Comparison of ENCODE assay signal across 22 cellular contexts in the genomic region with DNA sequence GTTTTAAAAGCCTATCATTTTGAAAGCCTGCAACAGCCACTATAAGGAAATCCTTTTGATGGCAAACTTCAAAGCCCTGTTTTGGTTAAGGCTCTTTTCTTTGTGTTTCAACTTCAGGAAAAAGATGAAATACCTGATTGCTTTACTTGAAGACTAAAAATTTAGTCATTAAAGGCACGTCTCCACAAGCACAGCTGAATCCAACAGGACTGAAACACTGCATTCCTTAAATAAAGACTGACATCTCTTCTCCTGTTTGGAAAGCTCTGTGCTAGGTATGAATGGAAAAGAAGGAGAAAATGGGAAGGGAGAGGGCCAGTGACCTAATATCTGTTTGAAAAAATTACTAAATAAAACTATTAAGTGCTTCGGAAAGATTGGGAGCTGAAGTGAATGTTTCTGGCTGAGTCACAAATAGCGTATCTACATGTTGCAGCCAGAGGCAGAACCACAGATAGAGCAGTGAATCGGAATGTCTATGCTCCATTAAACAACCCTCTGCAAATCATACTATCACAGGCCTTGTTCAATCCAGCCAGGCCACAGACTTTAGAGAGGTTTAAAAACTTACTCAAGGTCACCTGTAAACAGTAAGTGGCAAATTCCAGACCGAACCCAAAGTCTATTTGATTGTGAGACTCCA. TPM values are rescaled to one million over a fixed set of nuclear protein-coding genes. Genes with fewer than 3 reads are reported as not detected.
A peak's percentile ranks its signal among the peaks of the same experiment; 100 is the strongest.
DNase-seq lines count a peak whose midpoint lies in the region; ATAC-seq and TF ChIP-seq lines count a peak whose summit lies in the region.
"Had no signal": no experiment of that assay in that cellular context is flagged by ENCODE, and none has a peak within 500 bp of the region (broad histone marks: within the 10 kb centered on the region; RNA-seq: fewer than 3 reads in every experiment).

No MANE protein-coding gene starts in this region.

- H2BK12ac ChIP-seq in mesenchymal stem cell (ENCODE audit: low read length in 2 of 2): no peak overlapping the region

- ATAC-seq in DND-41 (ENCODE audit: insufficient read depth, low read depth) (peak; percentile 55; the same call in 1 of the 3 replicates), HG02870 (IDR thresholded peaks at IDR 0.05; ENCODE audit: unreplicated experiment) (no peak), HG03280 (IDR thresholded peaks at IDR 0.05; ENCODE audit: unreplicated experiment) (no peak)
- no peak for ATAC-seq in activated naive CD8-positive, alpha-beta T cell treated with anti-CD3 and anti-CD28 coated beads, Interleukin-2, amount 50 U/mL, for 24 hours
- ATAC-seq: activated CD8-positive, alpha-beta T cell treated with anti-CD3 and anti-CD28 coated beads for 36 hours; activated T-cell treated with anti-CD3 and anti-CD28 coated beads, Interleukin-2, amount 50 U/mL, for 4 hours had no signal

- H2BK5ac ChIP-seq in mesenchymal stem cell (ENCODE audit: low read depth, low read length, poor library complexity, severe bottlenecking): no peak overlapping the region

- H2AFZ ChIP-seq in DND-41 (ENCODE audit: low read depth, low read length): no peak overlapping the region
- H2AFZ ChIP-seq in mesenchymal stem cell (ENCODE audit: low read depth, low read length): no peak overlapping the region

- H3K4me2 ChIP-seq in DND-41 (ENCODE audit: insufficient read depth, low read length) (no peak overlapping the region), mesenchymal stem cell (ENCODE audit: low read length, poor library complexity, severe bottlenecking) (peak overlapping the region; percentile 24)

- H4K91ac ChIP-seq in mesenchymal stem cell (ENCODE audit: low read length): no peak overlapping the region

- H3K27me3 ChIP-seq in DND-41 (ENCODE audit: insufficient read depth, low read length, poor library complexity) (peaks cover 7% of the 10 kb centered on the region), dorsolateral prefrontal cortex (no peaks in the 10 kb centered on the region), mesenchymal stem cell (ENCODE audit: control insufficient read depth in 1 of 2, insufficient read depth in 1 of 2, low read length in 2 of 2) (no peaks in the 10 kb centered on the region)
- H3K27me3 ChIP-seq: SJCRH30, testis had no signal

- H3K4me1 ChIP-seq in DND-41 (ENCODE audit: insufficient read depth, low read length) (no peaks in the 10 kb centered on the region), mesenchymal stem cell (ENCODE audit: control insufficient read depth, insufficient read depth, low read depth, low read length) (no peaks in the 10 kb centered on the region)
- H3K4me1 ChIP-seq: SJCRH30, testis had no signal

- DNase-seq in DND-41 (no peak), NCI-H226 (peak; percentile 37), dorsolateral prefrontal cortex (no peak), mesenchymal stem cell (no peak), CD1c-positive myeloid dendritic cell (ENCODE audit: extremely low spot score) (no peak)
- DNase-seq in activated naive CD8-positive, alpha-beta T cell treated with anti-CD3 and anti-CD28 coated beads, Interleukin-2, amount 50 U/mL, for 24 hours: no peak
- DNase-seq: activated B cell treated with CpG ODN at 0.5 μM for 24 hours; activated CD8-positive, alpha-beta T cell treated with anti-CD3 and anti-CD28 coated beads for 36 hours; activated naive CD4-positive, alpha-beta T cell treated with anti-CD3 and anti-CD28 coated beads for 36 hours; activated T-cell treated with anti-CD3 and anti-CD28 coated beads, Interleukin-2, amount 50 U/mL, for 4 hours; aorta; CD4-positive, alpha-beta memory T cell; hippocampal formation; kidney; NCI-H1417; NCI-H2171 treated with DMSO at 0.1 percent for 48 hours; retina; SJCRH30; testis had no signal

- H2BK120ac ChIP-seq in mesenchymal stem cell (ENCODE audit: low read depth, low read length): no peak overlapping the region

- H3K4me3 ChIP-seq in DND-41 (ENCODE audit: low read depth in 1 of 2, low read length in 2 of 2): no peak overlapping the region
- peak overlapping the region in 1 of 59 donors; percentile 31 for H3K4me3 ChIP-seq in dorsolateral prefrontal cortex
- no peak overlapping the region for H3K4me3 ChIP-seq in mesenchymal stem cell (ENCODE audit: insufficient read depth in 1 of 2, low read depth in 1 of 2, low read length in 2 of 2)
- H3K4me3 ChIP-seq: SJCRH30, testis had no signal

- H3K27ac Mint-ChIP-seq in activated naive CD8-positive, alpha-beta T cell treated with anti-CD3 and anti-CD28 coated beads, Interleukin-2, amount 50 U/mL, for 24 hours: no peak overlapping the region
- H3K27ac Mint-ChIP-seq: activated B cell treated with CpG ODN at 0.5 μM for 24 hours; activated CD8-positive, alpha-beta T cell treated with anti-CD3 and anti-CD28 coated beads for 36 hours; activated naive CD4-positive, alpha-beta T cell treated with anti-CD3 and anti-CD28 coated beads for 36 hours; CD4-positive, alpha-beta memory T cell had no signal

- H3K9me3 Mint-ChIP-seq in activated naive CD8-positive, alpha-beta T cell treated with anti-CD3 and anti-CD28 coated beads, Interleukin-2, amount 50 U/mL, for 24 hours: peaks cover 11% of the 10 kb centered on the region

- peaks cover 3% of the 10 kb centered on the region for H3K4me1 Mint-ChIP-seq in activated naive CD8-positive, alpha-beta T cell treated with anti-CD3 and anti-CD28 coated beads, Interleukin-2, amount 50 U/mL, for 24 hours
- H3K4me1 Mint-ChIP-seq: activated B cell treated with CpG ODN at 0.5 μM for 24 hours, neural crest cell had no signal

- TF ChIP-seq CTCF in DND-41 (IDR thresholded peaks at IDR 0.05; ENCODE audit: borderline replicate concordance, extremely low read depth, low read length, poor library complexity, severe bottlenecking) (no peak), dorsolateral prefrontal cortex (IDR thresholded peaks at IDR 0.05 in 54 of 56, conservative IDR thresholded peaks at IDR 0.05 in 2 of 56; ENCODE audit: low read depth in 1 of 56, partially characterized antibody in 56 of 56) (no peak)

- H4K8ac ChIP-seq in mesenchymal stem cell (ENCODE audit: low read length): no peak overlapping the region

- H3K4ac ChIP-seq in mesenchymal stem cell (ENCODE audit: low read depth in 1 of 2, low read length in 2 of 2): no peak overlapping the region

- H3K9ac ChIP-seq in DND-41 (ENCODE audit: low read depth, low read length): no peak overlapping the region
- no peak overlapping the region for H3K9ac ChIP-seq in mesenchymal stem cell (ENCODE audit: low read length)

- H3K27ac ChIP-seq in DND-41 (ENCODE audit: low read length) (no peak overlapping the region), dorsolateral prefrontal cortex (peak overlapping the region in 41 of 59 donors; percentile 2 to 80 (median 55)), mesenchymal stem cell (ENCODE audit: low read length, poor library complexity, severe bottlenecking) (peak overlapping the region; percentile 78)
- H3K27ac ChIP-seq: SJCRH30, testis had no signal

- peaks cover 6% of the 10 kb centered on the region for H3K27me3 Mint-ChIP-seq in activated naive CD8-positive, alpha-beta T cell treated with anti-CD3 and anti-CD28 coated beads, Interleukin-2, amount 50 U/mL, for 24 hours

- H2BK15ac ChIP-seq in mesenchymal stem cell (ENCODE audit: low read depth, poor library complexity, severe bottlenecking): no peak overlapping the region

- H3K18ac ChIP-seq in mesenchymal stem cell (ENCODE audit: low read depth in 1 of 2, low read length in 2 of 2): no peak overlapping the region

- H3K36me3 ChIP-seq in DND-41 (ENCODE audit: insufficient read depth, low read length) (no peaks in the 10 kb centered on the region), mesenchymal stem cell (ENCODE audit: control insufficient read depth in 1 of 2, insufficient read depth in 2 of 2, low read depth in 1 of 2, low read length in 2 of 2) (no peaks in the 10 kb centered on the region)
- H3K36me3 ChIP-seq: SJCRH30 had no signal

- H3K79me1 ChIP-seq in mesenchymal stem cell (replicated peaks; ENCODE audit: low read length, poor library complexity, severe bottlenecking): no peaks in the 10 kb centered on the region

- H2AK5ac ChIP-seq in mesenchymal stem cell (ENCODE audit: low read length, severe bottlenecking): no peak overlapping the region

- peaks cover 5% of the 10 kb centered on the region for H3K9me3 ChIP-seq in DND-41 (ENCODE audit: insufficient read depth, low read length, severe bottlenecking)
- H3K9me3 ChIP-seq in mesenchymal stem cell (ENCODE audit: control insufficient read depth, low read length): peaks cover 22% of the 10 kb centered on the region
- H3K9me3 ChIP-seq: SJCRH30, testis had no signal

- no peak overlapping the region for H3K14ac ChIP-seq in mesenchymal stem cell (ENCODE audit: low read length in 2 of 2)

- H3K4me3 Mint-ChIP-seq in activated naive CD8-positive, alpha-beta T cell treated with anti-CD3 and anti-CD28 coated beads, Interleukin-2, amount 50 U/mL, for 24 hours: no peak overlapping the region
- H3K4me3 Mint-ChIP-seq: activated B cell treated with CpG ODN at 0.5 μM for 24 hours; activated CD8-positive, alpha-beta T cell treated with anti-CD3 and anti-CD28 coated beads for 36 hours; activated naive CD4-positive, alpha-beta T cell treated with anti-CD3 and anti-CD28 coated beads for 36 hours; activated T-cell treated with anti-CD3 and anti-CD28 coated beads, Interleukin-2, amount 50 U/mL, for 4 hours; CD4-positive, alpha-beta memory T cell; neural crest cell had no signal

- no peaks in the 10 kb centered on the region for H3K79me2 ChIP-seq in DND-41 (ENCODE audit: insufficient read depth, low read length)

- H3K36me3 Mint-ChIP-seq in activated naive CD8-positive, alpha-beta T cell treated with anti-CD3 and anti-CD28 coated beads, Interleukin-2, amount 50 U/mL, for 24 hours (ENCODE audit: low read depth): peaks cover 8% of the 10 kb centered on the region
- H3K36me3 Mint-ChIP-seq: CD4-positive, alpha-beta memory T cell had no signal

- no peaks in the 10 kb centered on the region for H4K20me1 ChIP-seq in DND-41 (ENCODE audit: insufficient read depth, low read length)

- intact Hi-C loops in dorsolateral prefrontal cortex (cut with DNase I): no loop called here

- 77% methylated on average over 5 of the region's 5 CpGs for WGBS in mesenchymal stem cell

- no peak overlapping the region for H3K23ac ChIP-seq in mesenchymal stem cell (ENCODE audit: low read length in 2 of 2)

RNA-seq across cellular contexts. Expression of a gene that starts 21.1 kb away (rescaled TPM):
- total RNA-seq in dorsolateral prefrontal cortex: 10 to 100 TPM; 44.6 to 89.8 (median 64.5) TPM
- polyA plus RNA-seq in mesenchymal stem cell (2013, experiment 1 of 2): 89.2 TPM
- 95.9 TPM for polyA plus RNA-seq in mesenchymal stem cell (2013, experiment 2 of 2)
